In genomic region chr22:37021710-37022482, GRCh38 we compare ENCODE assay signal across 8 cellular contexts. TPM values are rescaled to one million over a fixed set of nuclear protein-coding genes. Genes with fewer than 3 reads are reported as not detected.
DNase-seq lines count a peak whose midpoint lies in the region; ATAC-seq, FAIRE-seq and TF ChIP-seq lines count a peak whose summit lies in the region.

No MANE protein-coding gene starts in this region.

- TF ChIP-seq CTCF in LNCAP (IDR thresholded peaks at IDR 0.05) = peak; percentile 77
- peak; percentile 94 for TF ChIP-seq CTCF in activated CD8-positive, alpha-beta T cell treated with anti-CD3 and anti-CD28 coated beads for 36 hours (IDR thresholded peaks at IDR 0.05)
- TF ChIP-seq CTCF in endothelial cell of umbilical vein (IDR thresholded peaks at IDR 0.05; ENCODE audit: extremely low read depth in 1 of 2, insufficient read depth in 1 of 2, low read depth in 1 of 2, low read length in 2 of 2) = peak; percentile 73 to 88
- TF ChIP-seq CTCF in neural crest cell (conservative IDR thresholded peaks at IDR 0.05) = peak; percentile 70

- POLR2A ChIA-PET in CD4-positive, alpha-beta memory T cell (lab: Charles Lee; ENCODE audit: partially characterized antibody) = no interaction called here
- POLR2A ChIA-PET in activated CD8-positive, alpha-beta T cell treated with anti-CD3 and anti-CD28 coated beads for 36 hours (lab: Charles Lee) = no interaction called here
- POLR2A ChIA-PET in endothelial cell of umbilical vein (lab: Charles Lee) = no interaction called here

- H3K9me3 ChIP-seq in CD4-positive, alpha-beta memory T cell (ENCODE audit: control insufficient read depth in 1 of 2, low read length in 2 of 2) = no peaks in the 10 kb centered on the region
- H3K9me3 ChIP-seq in endothelial cell of umbilical vein (replicated peaks; ENCODE audit: control insufficient read depth, insufficient read depth, low read length) = no peaks in the 10 kb centered on the region

- peaks cover 4 to 24% (median 12%) of the 10 kb centered on the region in 4 donors for H3K4me1 Mint-ChIP-seq in CD4-positive, alpha-beta memory T cell
- peaks cover 6% of the 10 kb centered on the region for H3K4me1 Mint-ChIP-seq in activated CD8-positive, alpha-beta T cell treated with anti-CD3 and anti-CD28 coated beads for 36 hours (ENCODE audit: low read depth)
- H3K4me1 Mint-ChIP-seq in neural crest cell = peaks cover 26% of the 10 kb centered on the region

- intact Hi-C loops in CD4-positive, alpha-beta memory T cell (cut with micrococcal nuclease) = no loop called here
- intact Hi-C loops in activated CD8-positive, alpha-beta T cell treated with anti-CD3 and anti-CD28 coated beads for 36 hours (cut with micrococcal nuclease) = no loop called here
- intact Hi-C loops in endothelial cell of umbilical vein (cut with micrococcal nuclease) = no loop called here

- no peak overlapping the region for H3K4me3 ChIP-seq in CD4-positive, alpha-beta memory T cell (ENCODE audit: low read length in 2 of 2)
- H3K4me3 ChIP-seq in endothelial cell of umbilical vein (replicated peaks in 1 of 3; ENCODE audit: insufficient read depth in 1 of 3, low read depth in 1 of 3, low read length in 3 of 3) = no peak overlapping the region

- peak; percentile 53 for ATAC-seq in activated CD8-positive, alpha-beta T cell treated with anti-CD3 and anti-CD28 coated beads for 36 hours

- no peaks in the 10 kb centered on the region for H3K9me3 Mint-ChIP-seq in CD4-positive, alpha-beta memory T cell
- H3K9me3 Mint-ChIP-seq in activated CD8-positive, alpha-beta T cell treated with anti-CD3 and anti-CD28 coated beads for 36 hours = no peaks in the 10 kb centered on the region
- no peaks in the 10 kb centered on the region for H3K9me3 Mint-ChIP-seq in neural crest cell

- no peak for TF ChIP-seq POLR2A in endothelial cell of umbilical vein (IDR thresholded peaks at IDR 0.05; ENCODE audit: low read depth, low read length)

- H3K27me3 ChIP-seq in CD4-positive, alpha-beta memory T cell (ENCODE audit: insufficient read depth, low read length) = no peaks in the 10 kb centered on the region
- H3K27me3 ChIP-seq in endothelial cell of umbilical vein (ENCODE audit: control insufficient read depth in 2 of 2, insufficient read depth in 2 of 2, low read length in 2 of 2) = no peaks in the 10 kb centered on the region

- dilution Hi-C loops in endothelial cell of umbilical vein (cut with MboI; ENCODE audit: extremely low pct_ligation_motif_present, low sequenced_read_pairs) = no loop called here

- no peak overlapping the region for H3K27ac ChIP-seq in CD4-positive, alpha-beta memory T cell (ENCODE audit: low read depth, low read length)
- H3K27ac ChIP-seq in endothelial cell of umbilical vein (ENCODE audit: insufficient read depth, low read depth, low read length) = no peak overlapping the region

- no peaks in the 10 kb centered on the region for H4K20me1 ChIP-seq in endothelial cell of umbilical vein (replicated peaks; ENCODE audit: control insufficient read depth, extremely low read depth, insufficient read depth, low read length)

- CTCF ChIA-PET in CD4-positive, alpha-beta memory T cell (lab: Charles Lee; ENCODE audit: partially characterized antibody) = interaction anchor here (0.6 to 2.2 kb wide), 7 partner anchors 8 to 79 kb away, joined by 3 to 13 read pairs (median 4); no protein-coding TSS in a partner anchor
- CTCF ChIA-PET in activated CD8-positive, alpha-beta T cell treated with anti-CD3 and anti-CD28 coated beads for 36 hours (lab: Charles Lee) = interaction anchor here (0.7 to 2.3 kb wide), 24 partner anchors 9 to 240 kb away, joined by 3 to 18 read pairs (median 3); no protein-coding TSS in a partner anchor
- CTCF ChIA-PET in endothelial cell of umbilical vein (lab: Charles Lee) = interaction anchor here (0.6 to 6.7 kb wide), 7 partner anchors 9 to 166 kb away, joined by 3 to 57 read pairs (median 4); a partner anchor contains a TSS

- H3K27me3 Mint-ChIP-seq in CD4-positive, alpha-beta memory T cell = peaks cover 0 to 5% of the 10 kb centered on the region in 2 donors
- peaks cover 19% of the 10 kb centered on the region for H3K27me3 Mint-ChIP-seq in activated CD8-positive, alpha-beta T cell treated with anti-CD3 and anti-CD28 coated beads for 36 hours
- H3K27me3 Mint-ChIP-seq in neural crest cell (ENCODE audit: low read depth) = no peaks in the 10 kb centered on the region

- H3K27ac Mint-ChIP-seq in CD4-positive, alpha-beta memory T cell = peak overlapping the region in 3 of 7 donors; percentile 36 to 70 (median 39)
- no peak overlapping the region for H3K27ac Mint-ChIP-seq in activated CD8-positive, alpha-beta T cell treated with anti-CD3 and anti-CD28 coated beads for 36 hours
- no peak overlapping the region for H3K27ac Mint-ChIP-seq in neural crest cell (ENCODE audit: unreplicated experiment)

- BruUV-seq in endothelial cell of umbilical vein (replicated peaks; lab: Mats Ljungman, UMichigan) = no TSS peak

- H3K79me2 ChIP-seq in endothelial cell of umbilical vein (ENCODE audit: control insufficient read depth, insufficient read depth, low read length) = peaks cover 28% of the 10 kb centered on the region

- peak in 4 of 5 donors; percentile 38 to 52 (median 42) for DNase-seq in CD4-positive, alpha-beta memory T cell
- DNase-seq in activated CD8-positive, alpha-beta T cell treated with anti-CD3 and anti-CD28 coated beads for 36 hours = peak; percentile 73
- peak; percentile 23 for DNase-seq in endothelial cell of umbilical vein (ENCODE audit: low read depth, low spot score)
- DNase-seq in neural crest cell (ENCODE audit: low read depth, low spot score) = peak; percentile 35
- DNase-seq in urothelium cell line (ENCODE audit: low spot score) = peak; percentile 56
- DNase-seq in NCI-H146 treated with DMSO at 0.1 percent for 48 hours (lab: John Stamatoyannopoulos, UW; ENCODE audit: unreplicated experiment) = no peak
- DNase-seq in HuH-7 (ENCODE audit: low spot score) = no peak

- H3K36me3 ChIP-seq in CD4-positive, alpha-beta memory T cell (ENCODE audit: insufficient read depth, low read length) = no peaks in the 10 kb centered on the region
- peaks cover 2 to 25% of the 10 kb centered on the region in 2 experiments for H3K36me3 ChIP-seq in endothelial cell of umbilical vein (ENCODE audit: control insufficient read depth in 2 of 2, extremely low read depth in 1 of 2, insufficient read depth in 2 of 2, low read length in 2 of 2)

- FAIRE-seq in endothelial cell of umbilical vein (lab: Jason Lieb, UNC) = peak; percentile 77
- FAIRE-seq in urothelium cell line (lab: Jason Lieb, UNC) = no peak

- no peak overlapping the region for H2AFZ ChIP-seq in endothelial cell of umbilical vein (ENCODE audit: low read depth, low read length)

- no peaks in the 10 kb centered on the region for H3K36me3 Mint-ChIP-seq in CD4-positive, alpha-beta memory T cell
- H3K36me3 Mint-ChIP-seq in activated CD8-positive, alpha-beta T cell treated with anti-CD3 and anti-CD28 coated beads for 36 hours (ENCODE audit: low read depth) = no peaks in the 10 kb centered on the region
- H3K36me3 Mint-ChIP-seq in neural crest cell (ENCODE audit: low read depth) = peaks cover 8% of the 10 kb centered on the region

- H3K9ac ChIP-seq in endothelial cell of umbilical vein (replicated peaks; ENCODE audit: extremely low read depth, insufficient read depth, low read length) = no peak overlapping the region

- no peak overlapping the region for H3K4me2 ChIP-seq in endothelial cell of umbilical vein (ENCODE audit: insufficient read depth, low read length)

- peaks cover 8% of the 10 kb centered on the region for H3K4me1 ChIP-seq in CD4-positive, alpha-beta memory T cell (ENCODE audit: insufficient read depth, low read length)
- peaks cover 12% of the 10 kb centered on the region for H3K4me1 ChIP-seq in endothelial cell of umbilical vein (ENCODE audit: control insufficient read depth, extremely low read depth, insufficient read depth, low read length)

- H3K4me3 Mint-ChIP-seq in CD4-positive, alpha-beta memory T cell = peak overlapping the region in 6 of 8 donors; percentile 12 to 92 (median 73)
- H3K4me3 Mint-ChIP-seq in activated CD8-positive, alpha-beta T cell treated with anti-CD3 and anti-CD28 coated beads for 36 hours = peak overlapping the region; percentile 19
- peak overlapping the region; percentile 92 for H3K4me3 Mint-ChIP-seq in neural crest cell

- H3K9me1 ChIP-seq in endothelial cell of umbilical vein (replicated peaks; ENCODE audit: control insufficient read depth, extremely low read depth, insufficient read depth, low read length) = no peaks in the 10 kb centered on the region

RNA-seq across cellular contexts. Expression of gene MPST, which starts 2.4 kb away (rescaled TPM):
- total RNA-seq in CD4-positive, alpha-beta memory T cell = 1 to 10 TPM; 3.7 to 5.2 TPM
- polyA plus RNA-seq in CD4-positive, alpha-beta memory T cell = 1 to 10 TPM; 6.1 to 7.4 TPM
- total RNA-seq in activated CD8-positive, alpha-beta T cell treated with anti-CD3 and anti-CD28 coated beads for 36 hours = 1 to 10 TPM; 8.5 to 9.1 TPM
- total RNA-seq in endothelial cell of umbilical vein = 87.3 and 93.2 TPM in 2 replicates
- polyA plus RNA-seq in endothelial cell of umbilical vein = 124 and 185 TPM in 2 replicates
- polyA plus RNA-seq in endothelial cell of umbilical vein (2011; cell fraction: cytosol; rRNA removed) = 63.5 and 102 TPM in 2 replicates
- polyA plus RNA-seq in endothelial cell of umbilical vein (2011; cell fraction: nucleus; rRNA removed) = 54.7 and 63.6 TPM in 2 replicates
- 43.2 and 74.8 TPM in 2 replicates for polyA plus RNA-seq in endothelial cell of umbilical vein (2012)
- polyA minus RNA-seq in endothelial cell of umbilical vein = 27.7 and 39.2 TPM in 2 replicates
- 44.9 TPM for polyA minus RNA-seq in endothelial cell of umbilical vein (2011; cell fraction: cytosol; rRNA and poly(A)+ RNA removed)
- polyA minus RNA-seq in endothelial cell of umbilical vein (2011; cell fraction: nucleus; rRNA and poly(A)+ RNA removed) = 11.0 and 16.4 TPM in 2 replicates
- total RNA-seq in neural crest cell = 100.0 and 103 TPM in 2 replicates

RNA-seq across cellular contexts. Expression of gene TST, which starts 2.6 kb away (rescaled TPM):
- under 1 TPM; 0.29 to 0.58 TPM for total RNA-seq in CD4-positive, alpha-beta memory T cell
- 1 to 10 TPM in 1 of 2 donors, under 1 TPM in 1; 0.34 to 1.4 TPM for polyA plus RNA-seq in CD4-positive, alpha-beta memory T cell
- 1 to 10 TPM; 1.2 to 1.8 TPM for total RNA-seq in activated CD8-positive, alpha-beta T cell treated with anti-CD3 and anti-CD28 coated beads for 36 hours
- total RNA-seq in endothelial cell of umbilical vein (38.0 and 39.2 TPM in 2 replicates), neural crest cell (31.0 and 31.3 TPM in 2 replicates)
- polyA plus RNA-seq in endothelial cell of umbilical vein = 95.1 and 116 TPM in 2 replicates
- polyA plus RNA-seq in endothelial cell of umbilical vein (2011; cell fraction: cytosol; rRNA removed) = 54.2 and 72.2 TPM in 2 replicates
- 22.6 and 25.7 TPM in 2 replicates for polyA plus RNA-seq in endothelial cell of umbilical vein (2011; cell fraction: nucleus; rRNA removed)
- polyA plus RNA-seq in endothelial cell of umbilical vein (2012) = 37.0 and 52.2 TPM in 2 replicates
- polyA minus RNA-seq in endothelial cell of umbilical vein = 23.0 and 23.8 TPM in 2 replicates
- polyA minus RNA-seq in endothelial cell of umbilical vein (2011; cell fraction: cytosol; rRNA and poly(A)+ RNA removed) = 24.3 TPM
- polyA minus RNA-seq in endothelial cell of umbilical vein (2011; cell fraction: nucleus; rRNA and poly(A)+ RNA removed) = 5.5 and 9.4 TPM in 2 replicates

RNA-seq across cellular contexts. Expression of gene KCTD17, which starts 29.6 kb away (rescaled TPM):
- 10 to 100 TPM; 32.3 to 33.4 TPM for total RNA-seq in CD4-positive, alpha-beta memory T cell
- polyA plus RNA-seq in CD4-positive, alpha-beta memory T cell = 10 to 100 TPM in 1 of 2 donors, 1 to 10 TPM in 1; 9.0 to 13.2 TPM
- total RNA-seq in activated CD8-positive, alpha-beta T cell treated with anti-CD3 and anti-CD28 coated beads for 36 hours = 10 to 100 TPM; 30.3 to 30.6 TPM
- total RNA-seq in endothelial cell of umbilical vein (48.0 and 59.2 TPM in 2 replicates), neural crest cell (85.7 and 95.8 TPM in 2 replicates)
- polyA plus RNA-seq in endothelial cell of umbilical vein = 73.0 and 77.9 TPM in 2 replicates
- 40.4 and 55.2 TPM in 2 replicates for polyA plus RNA-seq in endothelial cell of umbilical vein (2011; cell fraction: cytosol; rRNA removed)
- polyA plus RNA-seq in endothelial cell of umbilical vein (2011; cell fraction: nucleus; rRNA removed) = 78.6 and 84.4 TPM in 2 replicates
- polyA plus RNA-seq in endothelial cell of umbilical vein (2012) = 39.2 and 46.1 TPM in 2 replicates
- polyA minus RNA-seq in endothelial cell of umbilical vein = 44.0 and 54.3 TPM in 2 replicates
- polyA minus RNA-seq in endothelial cell of umbilical vein (2011; cell fraction: cytosol; rRNA and poly(A)+ RNA removed) = not detected
- 24.1 and 31.0 TPM in 2 replicates for polyA minus RNA-seq in endothelial cell of umbilical vein (2011; cell fraction: nucleus; rRNA and poly(A)+ RNA removed)

Comparison
In these comparisons a context has a peak if more than half of its experiments do, and no peak if none do; other contexts are left out.
1. DNase-seq: peak in CD4-positive, alpha-beta memory T cell (4 of 5), activated CD8-positive, alpha-beta T cell treated with anti-CD3 and anti-CD28 coated beads for 36 hours (single experiment), endothelial cell of umbilical vein (single experiment), neural crest cell (single experiment) and urothelium cell line (single experiment); none in NCI-H146 treated with DMSO at 0.1 percent for 48 hours (single experiment) and HuH-7 (single experiment).
2. H3K4me3 Mint-ChIP-seq: peak in every context shown above with its lines; median percentile 92 in neural crest cell; 73 in CD4-positive, alpha-beta memory T cell; 19 in activated CD8-positive, alpha-beta T cell treated with anti-CD3 and anti-CD28 coated beads for 36 hours.
3. RNA of gene TST, which starts 2.6 kb away (total RNA-seq): 38.0 to 39.2 TPM in endothelial cell of umbilical vein and 31.0 to 31.3 TPM in neural crest cell; 1.2 to 1.8 TPM in activated CD8-positive, alpha-beta T cell treated with anti-CD3 and anti-CD28 coated beads for 36 hours and 0.29 to 0.58 TPM in CD4-positive, alpha-beta memory T cell; every median in the first group is over 10 times any median in the second.
4. Peak in every context shown above with its lines, with median percentiles within 50 percentile points of each other: CTCF ChIP-seq.